8 cellular contexts compared by ENCODE assay signal in the genomic region with DNA sequence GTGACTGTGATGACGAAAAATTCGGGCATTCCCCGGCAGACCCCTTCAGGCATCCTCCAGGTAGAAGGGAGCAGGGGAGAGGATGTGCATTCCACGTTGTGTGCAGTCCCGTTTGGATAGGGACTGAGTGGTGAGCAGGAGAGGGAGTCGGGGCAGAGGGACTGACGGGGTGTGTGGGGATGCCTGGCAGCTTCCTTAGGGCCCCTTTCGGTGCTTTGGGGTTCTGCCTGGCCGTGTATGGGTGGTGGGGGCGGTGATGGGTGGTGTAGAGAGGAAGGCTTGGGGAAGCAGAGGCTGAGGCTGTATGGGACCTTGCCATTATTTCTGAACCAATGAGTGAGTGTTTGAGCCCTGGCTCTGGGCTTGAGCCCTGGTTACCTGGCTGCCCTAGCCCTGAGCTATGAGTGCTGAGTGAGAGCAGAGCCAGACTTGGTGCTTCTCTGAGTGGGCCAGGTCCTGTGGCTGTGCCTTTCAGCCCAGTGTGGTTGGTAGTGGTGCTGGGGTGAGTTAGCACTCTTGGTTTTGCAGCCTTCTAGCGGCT. TPM values are rescaled to one million over a fixed set of nuclear protein-coding genes. Genes with fewer than 3 reads are reported as not detected.
DNase-seq lines count a peak whose midpoint lies in the region; ATAC-seq and TF ChIP-seq lines count a peak whose summit lies in the region.

No MANE protein-coding gene starts in this region.

- POLR2A ChIA-PET in activated CD4-positive, alpha-beta T cell treated with anti-CD3 and anti-CD28 coated beads, Interleukin-2, amount 10 ng/mL, durations not matched to agents 7 days and 5 days (lab: Charles Lee), result no interaction called here

- H3K4me3 ChIP-seq in left ventricle myocardium inferior (peak overlapping the region; percentile 97), foreskin fibroblast (ENCODE audit: low read depth in 1 of 2, low read length in 2 of 2) (peak overlapping the region; percentile 97 to 99), skeletal muscle tissue (ENCODE audit: low read length in 3 of 3) (peak overlapping the region; percentile 72 to 92 (median 91))

- H3K9ac ChIP-seq in skeletal muscle tissue (ENCODE audit: low read depth in 1 of 3, low read length in 3 of 3), result peak overlapping the region; percentile 77 to 95 (median 93)

- no peaks in the 10 kb centered on the region for H3K27me3 Mint-ChIP-seq in activated CD4-positive, alpha-beta T cell treated with anti-CD3 and anti-CD28 coated beads, Interleukin-2, amount 10 ng/mL, durations not matched to agents 7 days and 5 days

- H3K36me3 ChIP-seq in left ventricle myocardium inferior (peaks cover 32% of the 10 kb centered on the region), skeletal muscle tissue (ENCODE audit: control insufficient read depth in 3 of 3, insufficient read depth in 3 of 3, low read length in 3 of 3) (peaks cover 23 to 32% (median 24%) of the 10 kb centered on the region in 3 donors)

- TF ChIP-seq CTCF in left ventricle myocardium inferior (IDR thresholded peaks at IDR 0.05; ENCODE audit: borderline replicate concordance), result no peak
- no peak for TF ChIP-seq CTCF in foreskin fibroblast (IDR thresholded peaks at IDR 0.05; ENCODE audit: low read depth, low read length)

- H3K36me3 Mint-ChIP-seq in activated CD4-positive, alpha-beta T cell treated with anti-CD3 and anti-CD28 coated beads, Interleukin-2, amount 10 ng/mL, durations not matched to agents 7 days and 5 days (ENCODE audit: low read depth), result peaks cover 7% of the 10 kb centered on the region

- peak overlapping the region; percentile 82 for H3K4me3 Mint-ChIP-seq in activated CD4-positive, alpha-beta T cell treated with anti-CD3 and anti-CD28 coated beads, Interleukin-2, amount 10 ng/mL, durations not matched to agents 7 days and 5 days

- ATAC-seq in Right ventricle myocardium superior (ENCODE audit: poor library complexity) (no peak), GM19023 (IDR thresholded peaks at IDR 0.05; ENCODE audit: unreplicated experiment) (no peak)

- CTCF ChIA-PET in activated CD4-positive, alpha-beta T cell treated with anti-CD3 and anti-CD28 coated beads, Interleukin-2, amount 10 ng/mL, durations not matched to agents 7 days and 5 days (lab: Charles Lee), result interaction anchor here (1.3 to 1.9 kb wide), 2 partner anchors 13 to 191 kb away, joined by 4 to 5 read pairs; no protein-coding TSS in a partner anchor

- H3K9me3 ChIP-seq in left ventricle myocardium inferior (replicated peaks) (no peaks in the 10 kb centered on the region), skeletal muscle tissue (ENCODE audit: control insufficient read depth in 3 of 3, low read length in 3 of 3) (no peaks in the 10 kb centered on the region)

- H3K27me3 ChIP-seq in left ventricle myocardium inferior (ENCODE audit: low read depth) (no peaks in the 10 kb centered on the region), skeletal muscle tissue (ENCODE audit: control insufficient read depth in 3 of 3, insufficient read depth in 3 of 3, low read length in 3 of 3) (no peaks in the 10 kb centered on the region)

- no peaks in the 10 kb centered on the region for H3K9me3 Mint-ChIP-seq in activated CD4-positive, alpha-beta T cell treated with anti-CD3 and anti-CD28 coated beads, Interleukin-2, amount 10 ng/mL, durations not matched to agents 7 days and 5 days

- DNase-seq in left ventricle myocardium inferior, result no peak
- no peak for DNase-seq in Right ventricle myocardium superior
- peak; percentile 24 for DNase-seq in activated CD4-positive, alpha-beta T cell treated with anti-CD3 and anti-CD28 coated beads, Interleukin-2, amount 10 ng/mL, durations not matched to agents 7 days and 5 days
- peak in 1 of 2 donors; percentile 39 for DNase-seq in foreskin fibroblast
- DNase-seq in caudate nucleus (lab: John Stamatoyannopoulos, UW), result no peak
- no peak for DNase-seq in globus pallidus (ENCODE audit: low spot score)

- intact Hi-C loops in left ventricle myocardium inferior (cut with micrococcal nuclease) (no loop called here), Right ventricle myocardium superior (cut with DNase I) (no loop called here)

- peak overlapping the region; percentile 89 for H3K27ac Mint-ChIP-seq in activated CD4-positive, alpha-beta T cell treated with anti-CD3 and anti-CD28 coated beads, Interleukin-2, amount 10 ng/mL, durations not matched to agents 7 days and 5 days

- H3K4me1 ChIP-seq in left ventricle myocardium inferior (peaks cover 61% of the 10 kb centered on the region), skeletal muscle tissue (ENCODE audit: control insufficient read depth in 3 of 3, insufficient read depth in 3 of 3, low read length in 3 of 3) (peaks cover 16 to 37% (median 24%) of the 10 kb centered on the region in 3 donors)

- H3K27ac ChIP-seq in left ventricle myocardium inferior (replicated peaks) (peak overlapping the region; percentile 100), skeletal muscle tissue (ENCODE audit: low read depth, low read length) (peak overlapping the region; percentile 44), caudate nucleus (ENCODE audit: low read depth, low read length) (no peak overlapping the region)

- peaks cover 30% of the 10 kb centered on the region for H3K4me1 Mint-ChIP-seq in activated CD4-positive, alpha-beta T cell treated with anti-CD3 and anti-CD28 coated beads, Interleukin-2, amount 10 ng/mL, durations not matched to agents 7 days and 5 days

RNA-seq across cellular contexts. Expression of gene INPPL1, which starts 0.9 kb away (rescaled TPM):
- total RNA-seq in left ventricle myocardium inferior, result 115 TPM
- total RNA-seq in Right ventricle myocardium superior, result 133 TPM
- 100 to 1,000 TPM; 112 to 122 TPM for total RNA-seq in activated CD4-positive, alpha-beta T cell treated with anti-CD3 and anti-CD28 coated beads, Interleukin-2, amount 10 ng/mL, durations not matched to agents 7 days and 5 days
- 50.6 TPM for total RNA-seq in skeletal muscle tissue

RNA-seq across cellular contexts. Expression of gene FOLR2, which starts 8.9 kb away (rescaled TPM):
- total RNA-seq in left ventricle myocardium inferior (20.9 TPM), Right ventricle myocardium superior (27.1 TPM), skeletal muscle tissue (15.1 TPM)
- total RNA-seq in activated CD4-positive, alpha-beta T cell treated with anti-CD3 and anti-CD28 coated beads, Interleukin-2, amount 10 ng/mL, durations not matched to agents 7 days and 5 days, result not detected

RNA-seq across cellular contexts. Expression of gene PHOX2A, which starts 18.5 kb away (rescaled TPM):
- total RNA-seq in left ventricle myocardium inferior (not detected), Right ventricle myocardium superior (not detected), skeletal muscle tissue (not detected)
- not detected for total RNA-seq in activated CD4-positive, alpha-beta T cell treated with anti-CD3 and anti-CD28 coated beads, Interleukin-2, amount 10 ng/mL, durations not matched to agents 7 days and 5 days

RNA-seq across cellular contexts. Expression of gene FOLR1, which starts 33.5 kb away (rescaled TPM):
- total RNA-seq in left ventricle myocardium inferior (0.49 TPM), Right ventricle myocardium superior (0.94 TPM), skeletal muscle tissue (1.0 TPM)
- not detected for total RNA-seq in activated CD4-positive, alpha-beta T cell treated with anti-CD3 and anti-CD28 coated beads, Interleukin-2, amount 10 ng/mL, durations not matched to agents 7 days and 5 days

Comparison
In these comparisons a context has a peak if more than half of its experiments do, and no peak if none do; other contexts are left out.
1. RNA of gene FOLR2, which starts 8.9 kb away (total RNA-seq): 27.1 TPM in Right ventricle myocardium superior (single experiment), 20.9 TPM in left ventricle myocardium inferior (single experiment) and 15.1 TPM in skeletal muscle tissue (single experiment); not detected in activated CD4-positive, alpha-beta T cell treated with anti-CD3 and anti-CD28 coated beads, Interleukin-2, amount 10 ng/mL, durations not matched to agents 7 days and 5 days; every median in the first group is over 10 times any median in the second.
2. Peak in every context shown above with its lines, with median percentiles within 50 percentile points of each other: H3K4me3 ChIP-seq.